ENCODE assay signal across 9 cellular contexts in genomic region chr18:32349728-32350395, GRCh38.
DNase-seq lines count a peak whose midpoint lies in the region; ATAC-seq and TF ChIP-seq lines count a peak whose summit lies in the region.
"Had no signal": no experiment of that assay in that cellular context is flagged by ENCODE, and none has a peak within 500 bp of the region (broad histone marks: within the 10 kb centered on the region; RNA-seq: fewer than 3 reads in every experiment).

No MANE protein-coding gene starts in this region.

- H3K9me3 ChIP-seq in lung (ENCODE audit: control insufficient read depth in 2 of 2, insufficient read depth in 1 of 2, low read length in 1 of 2) = no peaks in the 10 kb centered on the region

- 31 to 37% methylated on average over 4 of the region's 4 CpGs for WGBS in lung, 2 donors

- H3K27me3 ChIP-seq in lung (ENCODE audit: control insufficient read depth, insufficient read depth) = no peaks in the 10 kb centered on the region

- H3K4me3 ChIP-seq in choroid plexus epithelial cell (ENCODE audit: low read depth, low read length) (peak overlapping the region; percentile 29), lung (no peak overlapping the region)

- ATAC-seq in lung (ENCODE audit: insufficient read depth, low FRiP score) = no peak
- no peak for ATAC-seq in GM19395 (IDR thresholded peaks at IDR 0.05; ENCODE audit: unreplicated experiment)
- ATAC-seq in GM19328 (IDR thresholded peaks at IDR 0.05; ENCODE audit: unreplicated experiment) = no peak
- ATAC-seq in GM18870 (IDR thresholded peaks at IDR 0.05; ENCODE audit: unreplicated experiment) = no peak

- H3K36me3 ChIP-seq in lung (ENCODE audit: control insufficient read depth in 2 of 2, insufficient read depth in 2 of 2, low read length in 2 of 2) = no peaks in the 10 kb centered on the region

- peak overlapping the region in 1 of 2 donors; percentile 90 for H3K27ac ChIP-seq in lung (ENCODE audit: low read depth in 1 of 2, low read length in 1 of 2)

- TF ChIP-seq CTCF in choroid plexus epithelial cell (conservative IDR thresholded peaks at IDR 0.05; ENCODE audit: low read depth, low read length) (no peak), lung (IDR thresholded peaks at IDR 0.05; ENCODE audit: control extremely low read depth, extremely low read depth) (no peak)

- H3K4me1 ChIP-seq in lung (ENCODE audit: control insufficient read depth in 2 of 2, insufficient read depth in 2 of 2, low read length in 2 of 2) = peaks cover 0 to 4% of the 10 kb centered on the region in 2 donors

- peak; percentile 15 to 20 for DNase-seq in SHP77 (lab: John Stamatoyannopoulos, UW)
- no peak for DNase-seq in SHP77 treated with DMSO at 0.1 percent for 48 hours (lab: John Stamatoyannopoulos, UW)
- peak; percentile 99 for DNase-seq in choroid plexus epithelial cell (ENCODE audit: low read depth)
- DNase-seq in lung (ENCODE audit: low spot score) = peak; percentile 76
- DNase-seq in mesenteric fat pad (ENCODE audit: low spot score) = no peak
- DNase-seq: DND-41 had no signal

Comparison
In these comparisons a context has a peak if more than half of its experiments do, and no peak if none do; other contexts are left out.
1. DNase-seq: peak in SHP77 (2 of 2), choroid plexus epithelial cell (single experiment) and lung (single experiment); none in SHP77 treated with DMSO at 0.1 percent for 48 hours (single experiment) and mesenteric fat pad (single experiment).